ENCODE assay signal across 23 cellular contexts in genomic region chr5:79753087-79753486, GRCh38.
"Had no signal": no experiment of that assay in that cellular context is flagged by ENCODE, and none has a peak within 500 bp of the region (broad histone marks: within the 10 kb centered on the region; RNA-seq: fewer than 3 reads in every experiment).

No MANE protein-coding gene starts in this region.

- H3K36me3 ChIP-seq: left lung, lower lobe of right lung had no signal

- H3K4me3 ChIP-seq: coronary artery, dorsolateral prefrontal cortex, esophagus muscularis mucosa, gastroesophageal sphincter, heart left ventricle, hepatocyte, left lung, lower lobe of right lung had no signal

- H3K27ac ChIP-seq: coronary artery, esophagus muscularis mucosa, foreskin keratinocyte, gastroesophageal sphincter, left lung, lower lobe of right lung had no signal

- ATAC-seq: foreskin keratinocyte, gastroesophageal sphincter, heart left ventricle, left cardiac atrium, left lung, left ventricle myocardium superior, lower lobe of right lung had no signal

- H3K9me3 ChIP-seq: esophagus muscularis mucosa, gastroesophageal sphincter, heart left ventricle, left lung, lower lobe of right lung had no signal

- H3K4me1 ChIP-seq: esophagus muscularis mucosa, foreskin keratinocyte, gastroesophageal sphincter, left lung, lower lobe of right lung had no signal

- DNase-seq: dermis blood vessel endothelial cell; effector CD4-positive, alpha-beta T cell; effector memory CD4-positive, alpha-beta T cell; foreskin keratinocyte; heart left ventricle; hypothalamus; immature natural killer cell; left cardiac atrium; left lung; left ventricle myocardium superior; lower lobe of right lung; mesenchymal stem cell; midbrain had no signal

- H3K79me2 ChIP-seq: hepatocyte had no signal

- H3K27me3 ChIP-seq: dorsolateral prefrontal cortex, esophagus muscularis mucosa, gastroesophageal sphincter, heart left ventricle, hepatocyte, left lung had no signal

- H3K27ac Mint-ChIP-seq: immature natural killer cell had no signal

- H2AFZ ChIP-seq: hepatocyte had no signal

- H3K4me3 Mint-ChIP-seq: immature natural killer cell had no signal

- FAIRE-seq: colon, endothelial cell of umbilical vein, frontal cortex, islet of Langerhans, keratinocyte had no signal
